ENCODE assay signal across 30 cellular contexts in genomic region chr1:211741799-211742198, GRCh38.
A peak's percentile ranks its signal among the peaks of the same experiment; 100 is the strongest.
DNase-seq lines count a peak whose midpoint lies in the region; ATAC-seq, FAIRE-seq and TF ChIP-seq lines count a peak whose summit lies in the region.
"Had no signal": no experiment of that assay in that cellular context is flagged by ENCODE, and none has a peak within 500 bp of the region (broad histone marks: within the 10 kb centered on the region; RNA-seq: fewer than 3 reads in every experiment).

No MANE protein-coding gene starts in this region.

- no peak overlapping the region for H3K4me3 Mint-ChIP-seq in central memory CD8-positive, alpha-beta T cell
- H3K4me3 Mint-ChIP-seq: activated CD4-positive, alpha-beta memory T cell treated with anti-CD3 and anti-CD28 coated beads, Interleukin-2, amount 10 ng/mL, durations not matched to agents 7 days and 5 days; activated naive CD4-positive, alpha-beta T cell treated with anti-CD3 and anti-CD28 coated beads for 36 hours; activated T-helper 1 cell treated with anti-CD3 and anti-CD28 coated beads, Interleukin-12 subunit alpha, Interleukin-12 subunit beta, Interleukin-2, Interleukin-4 antibody, amounts not matched to agents 30 ng/mL and 10 ng/mL and 1 ng/mL, durations not matched to agents 14 hours and 24 hours and 36 hours; IgD-negative memory B cell; T-helper 2 cell treated with Interferon-gamma antibody and Interleukin-4, amounts not matched to agents 5 μg/mL and 100 μg/mL, for 36 hours had no signal

- ATAC-seq in central memory CD8-positive, alpha-beta T cell (replicated peaks; ENCODE audit: extremely low read depth, poor library complexity, severe bottlenecking) = no peak
- ATAC-seq in psoas muscle = no peak
- ATAC-seq: mucosa of descending colon; natural killer cell; stimulated activated naive CD8-positive, alpha-beta T cell treated with anti-CD3 and anti-CD28 coated beads, Interleukin-15, Interleukin-2, amounts not matched to agents 100 U/mL and 50 U/mL, for 24 hours had no signal

- intact Hi-C loops in psoas muscle (cut with DNase I) = no loop called here

- no peak for TF ChIP-seq POLR2A in H54 (IDR thresholded peaks at IDR 0.05; ENCODE audit: low read depth, low read length)

- H3K4me2 ChIP-seq in osteoblast (ENCODE audit: insufficient read depth, low read length) = no peak overlapping the region

- H3K4me3 ChIP-seq in SJCRH30 (no peak overlapping the region), coronary artery (no peak overlapping the region), psoas muscle (no peak overlapping the region), osteoblast (ENCODE audit: insufficient read depth, low read length) (no peak overlapping the region)
- H3K4me3 ChIP-seq: lung, mucosa of descending colon, skin epidermis, vagina had no signal

- no peaks in the 10 kb centered on the region for H3K79me2 ChIP-seq in osteoblast (ENCODE audit: insufficient read depth, low read length)

- H3K36me3 Mint-ChIP-seq in central memory CD8-positive, alpha-beta T cell (ENCODE audit: insufficient read depth) = no peaks in the 10 kb centered on the region
- H3K36me3 Mint-ChIP-seq: CD4-positive, alpha-beta memory T cell; IgD-negative memory B cell had no signal

- H3K27me3 Mint-ChIP-seq in central memory CD8-positive, alpha-beta T cell = no peaks in the 10 kb centered on the region
- H3K27me3 Mint-ChIP-seq: activated CD4-positive, alpha-beta memory T cell treated with anti-CD3 and anti-CD28 coated beads, Interleukin-2, amount 10 ng/mL, durations not matched to agents 7 days and 5 days; CD4-positive, alpha-beta memory T cell; IgD-negative memory B cell had no signal

- WGBS in psoas muscle, 3 donors = 53 to 72% (median 60%) methylated on average over 3 of the region's 3 CpGs

- TF ChIP-seq CTCF in coronary artery (IDR thresholded peaks at IDR 0.05) (no peak), psoas muscle (IDR thresholded peaks at IDR 0.05) (no peak), osteoblast (IDR thresholded peaks at IDR 0.05; ENCODE audit: extremely low read depth, low read depth, low read length) (no peak)

- no peaks in the 10 kb centered on the region for H3K9me3 Mint-ChIP-seq in central memory CD8-positive, alpha-beta T cell
- H3K9me3 Mint-ChIP-seq: activated CD4-positive, alpha-beta memory T cell treated with anti-CD3 and anti-CD28 coated beads, Interleukin-2, amount 10 ng/mL, durations not matched to agents 7 days and 5 days; activated naive CD4-positive, alpha-beta T cell treated with anti-CD3 and anti-CD28 coated beads for 36 hours; activated T-helper 1 cell treated with anti-CD3 and anti-CD28 coated beads, Interleukin-12 subunit alpha, Interleukin-12 subunit beta, Interleukin-2, Interleukin-4 antibody, amounts not matched to agents 30 ng/mL and 10 ng/mL and 1 ng/mL, durations not matched to agents 14 hours and 24 hours and 36 hours; CD4-positive, alpha-beta memory T cell; IgD-negative memory B cell; natural killer cell; T-helper 2 cell treated with Interferon-gamma antibody and Interleukin-4, amounts not matched to agents 5 μg/mL and 100 μg/mL, for 36 hours had no signal

- no peaks in the 10 kb centered on the region for H4K20me1 ChIP-seq in osteoblast (ENCODE audit: insufficient read depth, low read length)

- H3K36me3 ChIP-seq in SJCRH30 (no peaks in the 10 kb centered on the region), psoas muscle (ENCODE audit: insufficient read depth in 1 of 2, low read depth in 1 of 2) (peaks cover 0 to 8% of the 10 kb centered on the region in 2 donors), osteoblast (ENCODE audit: insufficient read depth, low read length) (no peaks in the 10 kb centered on the region)
- H3K36me3 ChIP-seq: brain microvascular endothelial cell, vagina had no signal

- DNase-seq in A172 (ENCODE audit: low spot score) (peak; percentile 22), EH (ENCODE audit: low read depth) (peak; percentile 40), SJCRH30 (peak in 1 of 2 experiments; percentile 68), coronary artery (ENCODE audit: low spot score) (no peak), psoas muscle (no peak), osteoblast (ENCODE audit: insufficient read length, low spot score, missing footprints) (no peak), H54 (ENCODE audit: insufficient read length, low spot score) (no peak)
- no peak for DNase-seq in central memory CD8-positive, alpha-beta T cell (ENCODE audit: low spot score in 2 of 2)
- DNase-seq: activated CD4-positive, alpha-beta memory T cell treated with anti-CD3 and anti-CD28 coated beads, Interleukin-2, amount 10 ng/mL, durations not matched to agents 7 days and 5 days; activated CD8-positive, alpha-beta memory T cell treated with anti-CD3 and anti-CD28 coated beads, Interleukin-2, amount 50 U/mL, for 4 hours; activated naive CD4-positive, alpha-beta T cell treated with anti-CD3 and anti-CD28 coated beads for 36 hours; brain microvascular endothelial cell; CD4-positive, alpha-beta memory T cell; effector CD4-positive, alpha-beta T cell; mucosa of descending colon; natural killer cell; NCI-H1092; NCI-H1694 treated with DMSO at 0.1 percent for 48 hours; NCI-H2171; NCI-H510A treated with DMSO at 0.1 percent for 48 hours; occipital lobe; stimulated activated naive CD8-positive, alpha-beta T cell treated with anti-CD3 and anti-CD28 coated beads, Interleukin-15, Interleukin-2, amounts not matched to agents 100 U/mL and 50 U/mL, for 24 hours had no signal

- H3K9me3 ChIP-seq in SJCRH30 (replicated peaks) (no peaks in the 10 kb centered on the region), psoas muscle (no peaks in the 10 kb centered on the region), osteoblast (ENCODE audit: low read depth, low read length) (no peaks in the 10 kb centered on the region)
- H3K9me3 ChIP-seq: mucosa of descending colon, vagina had no signal

- peak overlapping the region; percentile 93 for H3K27ac Mint-ChIP-seq in central memory CD8-positive, alpha-beta T cell (ENCODE audit: low read depth)
- H3K27ac Mint-ChIP-seq: activated CD4-positive, alpha-beta memory T cell treated with anti-CD3 and anti-CD28 coated beads, Interleukin-2, amount 10 ng/mL, durations not matched to agents 7 days and 5 days; activated naive CD4-positive, alpha-beta T cell treated with anti-CD3 and anti-CD28 coated beads for 36 hours; activated T-helper 1 cell treated with anti-CD3 and anti-CD28 coated beads, Interleukin-12 subunit alpha, Interleukin-12 subunit beta, Interleukin-2, Interleukin-4 antibody, amounts not matched to agents 30 ng/mL and 10 ng/mL and 1 ng/mL, durations not matched to agents 14 hours and 24 hours and 36 hours; IgD-negative memory B cell; T-helper 2 cell treated with Interferon-gamma antibody and Interleukin-4, amounts not matched to agents 5 μg/mL and 100 μg/mL, for 36 hours had no signal

- no peak overlapping the region for H2AFZ ChIP-seq in osteoblast (ENCODE audit: low read length)

- H3K4me1 ChIP-seq in SJCRH30 = peaks cover 31% of the 10 kb centered on the region
- H3K4me1 ChIP-seq in psoas muscle = no peaks in the 10 kb centered on the region
- H3K4me1 ChIP-seq in osteoblast (ENCODE audit: insufficient read depth, low read length) = peaks cover 5% of the 10 kb centered on the region
- H3K4me1 ChIP-seq: vagina had no signal

- H3K27me3 ChIP-seq in SJCRH30 = no peaks in the 10 kb centered on the region
- no peaks in the 10 kb centered on the region for H3K27me3 ChIP-seq in psoas muscle (ENCODE audit: insufficient read depth in 3 of 3, low read length in 2 of 3)
- no peaks in the 10 kb centered on the region for H3K27me3 ChIP-seq in osteoblast (ENCODE audit: insufficient read depth, low read length)
- H3K27me3 ChIP-seq: brain microvascular endothelial cell, vagina had no signal

- peaks cover 29% of the 10 kb centered on the region for H3K4me1 Mint-ChIP-seq in central memory CD8-positive, alpha-beta T cell

- peak overlapping the region; percentile 48 for H3K27ac ChIP-seq in SJCRH30
- H3K27ac ChIP-seq in coronary artery = no peak overlapping the region
- H3K27ac ChIP-seq in psoas muscle = no peak overlapping the region
- no peak overlapping the region for H3K27ac ChIP-seq in osteoblast (ENCODE audit: low read depth, low read length)
- H3K27ac ChIP-seq: brain microvascular endothelial cell, skin epidermis, vagina had no signal

- FAIRE-seq in H54 (lab: Jason Lieb, UNC) = no peak
- FAIRE-seq: A204.1, H1 had no signal

Comparison
In these comparisons a context has a peak if more than half of its experiments do, and no peak if none do; other contexts are left out.
1. DNase-seq: peak in A172 (single experiment) and EH (single experiment); none in central memory CD8-positive, alpha-beta T cell (0 of 2), coronary artery (single experiment), psoas muscle (0 of 2), osteoblast (single experiment) and H54 (single experiment).